8 cellular contexts compared by ENCODE assay signal in the genomic region with DNA sequence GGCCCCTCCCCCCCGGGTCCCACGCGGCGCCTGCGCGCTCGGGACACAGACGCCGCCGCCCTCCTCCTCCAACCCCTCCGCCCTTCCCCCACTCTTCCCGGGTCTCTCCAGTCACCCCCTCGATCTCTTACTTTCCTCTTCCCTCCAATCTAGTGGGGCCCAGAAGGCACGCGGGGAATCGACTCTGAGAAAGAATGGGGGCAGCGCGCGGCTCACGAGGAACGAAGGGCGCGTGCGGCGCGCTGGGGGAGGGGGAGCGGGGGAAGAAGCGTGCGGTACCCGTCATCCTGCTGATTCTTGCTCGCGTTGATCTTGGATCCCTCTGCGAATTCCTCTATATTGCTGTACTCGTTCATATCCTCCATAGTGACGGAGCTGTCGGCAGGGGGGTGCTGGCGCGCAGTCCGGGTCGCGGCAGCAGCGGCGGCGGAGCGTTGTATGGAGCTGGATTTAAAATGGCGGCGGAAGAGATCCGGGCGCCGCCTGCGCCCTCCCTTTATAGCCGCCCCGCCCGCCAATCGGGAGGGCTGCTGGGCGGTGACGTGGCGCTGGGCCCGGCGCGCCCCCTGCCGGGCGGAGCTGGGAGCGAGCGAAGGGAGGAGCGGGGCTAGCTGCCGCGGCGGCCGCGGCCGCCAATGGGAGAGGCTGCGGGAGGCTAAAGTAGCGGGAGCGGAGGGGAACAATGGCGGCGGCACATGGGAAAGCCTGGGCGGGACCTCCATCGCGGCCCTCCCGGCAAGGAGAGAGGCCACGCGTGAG. TPM values are rescaled to one million over a fixed set of nuclear protein-coding genes. Genes with fewer than 3 reads are reported as not detected.
DNase-seq lines count a peak whose midpoint lies in the region; ATAC-seq and TF ChIP-seq lines count a peak whose summit lies in the region.

No MANE protein-coding gene starts in this region.

- peak overlapping the region; percentile 88 for H2AFZ ChIP-seq in parathyroid adenoma

- H3K36me3 ChIP-seq in SK-N-MC (ENCODE audit: insufficient read depth, low read length), result peaks cover 60% of the 10 kb centered on the region
- H3K36me3 ChIP-seq in parathyroid adenoma (ENCODE audit: control insufficient read depth, insufficient read depth, low read length), result no peaks in the 10 kb centered on the region
- H3K36me3 ChIP-seq in tibial nerve, result peaks cover 2 to 23% (median 7%) of the 10 kb centered on the region in 3 donors

- peak overlapping the region; percentile 88 to 98 for H3K27ac Mint-ChIP-seq in activated naive CD4-positive, alpha-beta T cell treated with anti-CD3 and anti-CD28 coated beads, Interleukin-2, amount 50 U/mL, for 72 hours

- TF ChIP-seq POLR2A in tibial nerve (IDR thresholded peaks at IDR 0.05), result peak in 1 of 2 donors; percentile 87

- peak overlapping the region; percentile 99 for H3K4me3 ChIP-seq in GM12864 (ENCODE audit: low read depth, low read length)
- peak overlapping the region; percentile 90 for H3K4me3 ChIP-seq in SK-N-MC
- H3K4me3 ChIP-seq in parathyroid adenoma (ENCODE audit: low read depth, low read length), result peak overlapping the region; percentile 74
- peak overlapping the region; percentile 78 to 97 (median 89) for H3K4me3 ChIP-seq in tibial nerve

- H3K9ac ChIP-seq in SK-N-MC (ENCODE audit: insufficient read length), result peak overlapping the region; percentile 100
- peak overlapping the region; percentile 19 for H3K9ac ChIP-seq in parathyroid adenoma

- H3K4me1 ChIP-seq in parathyroid adenoma, result peaks cover 7% of the 10 kb centered on the region
- peaks cover 0 to 57% (median 29%) of the 10 kb centered on the region in 4 donors for H3K4me1 ChIP-seq in tibial nerve

- DNase-seq in GM12864 (ENCODE audit: low read depth) (peak; percentile 54), NCI-H1048 (lab: John Stamatoyannopoulos, UW) (peak; percentile 57), SK-N-MC (ENCODE audit: low read depth, low spot score) (no peak), head of caudate nucleus (peak; percentile 68 to 97 (median 93)), tibial nerve (ENCODE audit: low spot score in 2 of 2) (peak; percentile 87)
- peak; percentile 93 to 95 for DNase-seq in activated naive CD4-positive, alpha-beta T cell treated with anti-CD3 and anti-CD28 coated beads, Interleukin-2, amount 50 U/mL, for 72 hours (ENCODE audit: low spot score in 2 of 2)

- TF ChIP-seq CTCF in GM12864 (IDR thresholded peaks at IDR 0.05; ENCODE audit: low read depth, low read length, missing control alignments) (peak; percentile 79), parathyroid adenoma (IDR thresholded peaks at IDR 0.05) (peak; percentile 94), tibial nerve (IDR thresholded peaks at IDR 0.05) (peak; percentile 96 to 100 (median 98))

- peaks cover 56 to 79% of the 10 kb centered on the region in 2 donors for H3K36me3 Mint-ChIP-seq in activated naive CD4-positive, alpha-beta T cell treated with anti-CD3 and anti-CD28 coated beads, Interleukin-2, amount 50 U/mL, for 72 hours

- peaks cover 23% of the 10 kb centered on the region for H3K79me2 ChIP-seq in parathyroid adenoma

- H3K27ac ChIP-seq in SK-N-MC (peak overlapping the region; percentile 98), parathyroid adenoma (peak overlapping the region; percentile 94), tibial nerve (peak overlapping the region; percentile 97 to 98 (median 98))

- H3K4me2 ChIP-seq in parathyroid adenoma (ENCODE audit: low read length), result peak overlapping the region; percentile 86

- TF ChIP-seq EP300 in tibial nerve (IDR thresholded peaks at IDR 0.05), result peak; percentile 23 to 95

- peak; percentile 60 for ATAC-seq in HG02610 (IDR thresholded peaks at IDR 0.05; ENCODE audit: unreplicated experiment)
- ATAC-seq in activated naive CD4-positive, alpha-beta T cell treated with anti-CD3 and anti-CD28 coated beads, Interleukin-2, amount 50 U/mL, for 72 hours, result peak; percentile 57 to 58

- 0% methylated on average over 65 to 72 of the region's 83 CpGs for WGBS in tibial nerve, 2 donors

- H3K9me3 ChIP-seq in SK-N-MC (ENCODE audit: low read depth, low read length) (no peaks in the 10 kb centered on the region), parathyroid adenoma (ENCODE audit: control insufficient read depth, low read length) (no peaks in the 10 kb centered on the region), tibial nerve (no peaks in the 10 kb centered on the region)

- H3K27me3 ChIP-seq in parathyroid adenoma (ENCODE audit: control insufficient read depth, insufficient read depth, low read length), result no peaks in the 10 kb centered on the region
- H3K27me3 ChIP-seq in tibial nerve, result no peaks in the 10 kb centered on the region

- no peaks in the 10 kb centered on the region for H3K9me3 Mint-ChIP-seq in activated naive CD4-positive, alpha-beta T cell treated with anti-CD3 and anti-CD28 coated beads, Interleukin-2, amount 50 U/mL, for 72 hours

- intact Hi-C loops in head of caudate nucleus (cut with DNase I), result loop anchor here (1.0 kb wide), 1 partner anchor 55 kb away; no protein-coding TSS in a partner anchor

RNA-seq across cellular contexts. Expression of a gene that starts 1.1 kb away (rescaled TPM):
- 100 to 1,000 TPM; 166 to 309 TPM for total RNA-seq in activated naive CD4-positive, alpha-beta T cell treated with anti-CD3 and anti-CD28 coated beads, Interleukin-2, amount 50 U/mL, for 72 hours
- 100 to 1,000 TPM; 169 to 189 (median 176) TPM for total RNA-seq in tibial nerve

RNA-seq across cellular contexts. Expression of a gene that starts 1.2 kb away (rescaled TPM):
- 10 to 100 TPM; 43.7 to 62.2 TPM for total RNA-seq in activated naive CD4-positive, alpha-beta T cell treated with anti-CD3 and anti-CD28 coated beads, Interleukin-2, amount 50 U/mL, for 72 hours
- total RNA-seq in tibial nerve, result 10 to 100 TPM; 26.2 to 41.3 (median 30.7) TPM

RNA-seq across cellular contexts. Expression of a gene that starts 55.4 kb away (rescaled TPM):
- total RNA-seq in activated naive CD4-positive, alpha-beta T cell treated with anti-CD3 and anti-CD28 coated beads, Interleukin-2, amount 50 U/mL, for 72 hours, result 100 to 1,000 TPM; 260 to 462 TPM
- total RNA-seq in tibial nerve, result 10 to 100 TPM; 69.9 to 98.5 (median 91.2) TPM
